16 cellular contexts compared by ENCODE assay signal in the genomic region with DNA sequence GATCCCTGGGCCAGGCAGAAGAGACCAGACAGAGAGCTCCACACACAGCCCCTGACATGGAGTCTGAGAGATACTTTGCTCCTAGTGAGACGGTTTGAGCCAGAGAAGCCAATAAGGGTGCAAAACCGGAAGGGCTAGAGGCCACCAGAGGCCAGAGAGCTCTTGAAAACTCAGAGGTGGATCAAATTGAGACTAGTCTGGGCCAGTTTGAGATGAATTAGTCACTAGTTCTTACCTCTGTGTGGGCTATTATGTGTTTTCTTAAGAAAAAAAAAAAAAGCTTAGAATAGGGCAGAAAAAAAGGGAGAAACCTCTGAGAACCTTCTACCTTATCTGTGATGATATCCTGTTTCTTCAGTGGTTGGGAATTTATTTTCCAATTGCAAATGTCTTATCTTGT.
DNase-seq lines count a peak whose midpoint lies in the region; ATAC-seq and TF ChIP-seq lines count a peak whose summit lies in the region.
"Had no signal": no experiment of that assay in that cellular context is flagged by ENCODE, and none has a peak within 500 bp of the region (broad histone marks: within the 10 kb centered on the region; RNA-seq: fewer than 3 reads in every experiment).

No MANE protein-coding gene starts in this region.

- peaks cover 35% of the 10 kb centered on the region for H3K4me1 Mint-ChIP-seq in mesothelial cell of epicardium
- H3K4me1 Mint-ChIP-seq: activated CD4-positive, alpha-beta T cell treated with anti-CD3 and anti-CD28 coated beads, Interleukin-2, amount 10 ng/mL, durations not matched to agents 7 days and 5 days; CD4-positive, CD25-positive, alpha-beta regulatory T cell; immature natural killer cell had no signal

- 60 to 88% (median 70%) methylated on average over 2 of the region's 2 CpGs for WGBS in stomach, 5 donors

- peak overlapping the region in 1 of 5 donors; percentile 43 for H3K27ac ChIP-seq in stomach

- intact Hi-C loops in stomach (cut with DNase I; ENCODE audit: low total_unique reads) = no loop called here

- H3K4me3 ChIP-seq in choroid plexus epithelial cell (ENCODE audit: low read depth, low read length) (no peak overlapping the region), stomach (no peak overlapping the region)
- H3K4me3 ChIP-seq: K562 had no signal

- no peaks in the 10 kb centered on the region for H3K27me3 Mint-ChIP-seq in mesothelial cell of epicardium (ENCODE audit: low read depth)
- H3K27me3 Mint-ChIP-seq: activated CD4-positive, alpha-beta T cell treated with anti-CD3 and anti-CD28 coated beads, Interleukin-2, amount 10 ng/mL, durations not matched to agents 7 days and 5 days; activated naive CD8-positive, alpha-beta T cell; CD4-positive, CD25-positive, alpha-beta regulatory T cell had no signal

- DNase-seq in A172 (ENCODE audit: low spot score) (peak; percentile 10), LHCN-M2 (ENCODE audit: low read depth) (peak; percentile 81), choroid plexus epithelial cell (ENCODE audit: low read depth) (peak; percentile 58), mesothelial cell of epicardium (ENCODE audit: low spot score in 2 of 2, unreplicated experiment in 2 of 2) (no peak), NCI-H187 (lab: John Stamatoyannopoulos, UW) (no peak), stomach (no peak)
- DNase-seq: activated CD4-positive, alpha-beta T cell treated with anti-CD3 and anti-CD28 coated beads, Interleukin-2, amount 10 ng/mL, durations not matched to agents 7 days and 5 days; activated T-cell treated with anti-CD3 and anti-CD28 coated beads, Interleukin-2, amount 50 U/mL, for 1 hour; CD4-positive, CD25-positive, alpha-beta regulatory T cell; glutamatergic neuron; immature natural killer cell; stimulated activated CD4-positive, alpha-beta T cell treated with anti-CD3 and anti-CD28 coated beads, Interleukin-4, amount 100 ng/mL, for 4 hours had no signal

- peak overlapping the region; percentile 28 for H3K27ac Mint-ChIP-seq in mesothelial cell of epicardium
- H3K27ac Mint-ChIP-seq: activated CD4-positive, alpha-beta T cell treated with anti-CD3 and anti-CD28 coated beads, Interleukin-2, amount 10 ng/mL, durations not matched to agents 7 days and 5 days; activated naive CD8-positive, alpha-beta T cell; CD4-positive, CD25-positive, alpha-beta regulatory T cell; immature natural killer cell had no signal

- peaks cover 41% of the 10 kb centered on the region for H3K9me3 Mint-ChIP-seq in mesothelial cell of epicardium
- H3K9me3 Mint-ChIP-seq: activated CD4-positive, alpha-beta T cell treated with anti-CD3 and anti-CD28 coated beads, Interleukin-2, amount 10 ng/mL, durations not matched to agents 7 days and 5 days had no signal

- ATAC-seq in HG03097 (IDR thresholded peaks at IDR 0.05; ENCODE audit: low FRiP score, unreplicated experiment) (no peak), GM21737 (IDR thresholded peaks at IDR 0.05; ENCODE audit: unreplicated experiment) (no peak)
- ATAC-seq: K562 had no signal

- H3K9me3 ChIP-seq in stomach = no peaks in the 10 kb centered on the region

- TF ChIP-seq CTCF in choroid plexus epithelial cell (conservative IDR thresholded peaks at IDR 0.05; ENCODE audit: low read depth, low read length) (no peak), mesothelial cell of epicardium (IDR thresholded peaks at IDR 0.05; ENCODE audit: unreplicated experiment) (no peak), stomach (IDR thresholded peaks at IDR 0.05) (no peak)

- no peaks in the 10 kb centered on the region for H3K36me3 ChIP-seq in stomach

- H3K4me1 ChIP-seq in stomach = peaks cover 0 to 7% (median 3%) of the 10 kb centered on the region in 4 donors

- no peaks in the 10 kb centered on the region for H3K27me3 ChIP-seq in stomach

- no peak for TF ChIP-seq POLR2A in stomach (IDR thresholded peaks at IDR 0.05)

- peaks cover 29% of the 10 kb centered on the region for H3K36me3 Mint-ChIP-seq in mesothelial cell of epicardium
- H3K36me3 Mint-ChIP-seq: activated naive CD8-positive, alpha-beta T cell; CD4-positive, CD25-positive, alpha-beta regulatory T cell; immature natural killer cell had no signal

- H3K4me3 Mint-ChIP-seq in mesothelial cell of epicardium = no peak overlapping the region
- H3K4me3 Mint-ChIP-seq: activated CD4-positive, alpha-beta T cell treated with anti-CD3 and anti-CD28 coated beads, Interleukin-2, amount 10 ng/mL, durations not matched to agents 7 days and 5 days; activated naive CD8-positive, alpha-beta T cell; CD4-positive, CD25-positive, alpha-beta regulatory T cell; immature natural killer cell had no signal

- TF ChIP-seq EP300 in stomach (IDR thresholded peaks at IDR 0.05) = no peak

Comparison
In these comparisons a context has a peak if more than half of its experiments do, and no peak if none do; other contexts are left out.
1. DNase-seq: peak in A172 (single experiment), LHCN-M2 (single experiment) and choroid plexus epithelial cell (single experiment); none in mesothelial cell of epicardium (0 of 2), NCI-H187 (0 of 2) and stomach (single experiment).